20 cellular contexts compared by ENCODE assay signal in genomic region chr7:33773053-33773452, GRCh38.
DNase-seq lines count a peak whose midpoint lies in the region; ATAC-seq and TF ChIP-seq lines count a peak whose summit lies in the region.
"Had no signal": no experiment of that assay in that cellular context is flagged by ENCODE, and none has a peak within 500 bp of the region (broad histone marks: within the 10 kb centered on the region; RNA-seq: fewer than 3 reads in every experiment).

No MANE protein-coding gene starts in this region.

- no peaks in the 10 kb centered on the region for H3K36me3 Mint-ChIP-seq in activated T-helper 17 cell treated with anti-CD3 and anti-CD28 coated beads, Interleukin-2, amount 50 U/mL, for 72 hours (ENCODE audit: low read depth)

- H3K4me3 Mint-ChIP-seq in activated T-helper 17 cell treated with anti-CD3 and anti-CD28 coated beads, Interleukin-2, amount 50 U/mL, for 72 hours = no peak overlapping the region
- H3K4me3 Mint-ChIP-seq: activated CD4-positive, alpha-beta T cell treated with anti-CD3 and anti-CD28 coated beads, Interleukin-2, amount 10 ng/mL, durations not matched to agents 24 days and 14 days; B cell; effector memory CD8-positive, alpha-beta T cell had no signal

- H3K27ac ChIP-seq in GM23248 = peak overlapping the region; percentile 58
- H3K27ac ChIP-seq in sigmoid colon = no peak overlapping the region
- H3K27ac ChIP-seq: cardiac muscle cell, heart right ventricle, Peyer's patch had no signal

- H4K20me1 ChIP-seq in GM23248 (ENCODE audit: insufficient read depth) = no peaks in the 10 kb centered on the region

- H3K9me2 ChIP-seq in GM23248 (ENCODE audit: insufficient read depth) = peaks cover 6% of the 10 kb centered on the region; the same call in 1 of the 2 replicates

- H3K4me3 ChIP-seq in GM23248 (no peak overlapping the region), fibroblast of the aortic adventitia (ENCODE audit: low read depth, low read length) (no peak overlapping the region), sigmoid colon (no peak overlapping the region), MG63 (no peak overlapping the region)
- H3K4me3 ChIP-seq: cardiac muscle cell, heart right ventricle, Peyer's patch had no signal

- H3K27me3 ChIP-seq in GM23248 (replicated peaks; ENCODE audit: insufficient read depth) (no peaks in the 10 kb centered on the region), sigmoid colon (no peaks in the 10 kb centered on the region), MG63 (no peaks in the 10 kb centered on the region)
- H3K27me3 ChIP-seq: cardiac muscle cell, heart right ventricle, Peyer's patch had no signal

- H3K4me2 ChIP-seq in GM23248 (ENCODE audit: unreplicated experiment) = peak overlapping the region; percentile 47

- H3K4me1 Mint-ChIP-seq in activated T-helper 17 cell treated with anti-CD3 and anti-CD28 coated beads, Interleukin-2, amount 50 U/mL, for 72 hours = no peaks in the 10 kb centered on the region
- H3K4me1 Mint-ChIP-seq: activated CD4-positive, alpha-beta T cell treated with anti-CD3 and anti-CD28 coated beads, Interleukin-2, amount 10 ng/mL, durations not matched to agents 24 days and 14 days had no signal

- DNase-seq in AG08395 (ENCODE audit: low spot score) = peak; percentile 76
- DNase-seq in GM23248 = peak; percentile 88
- peak; percentile 77 for DNase-seq in fibroblast of the aortic adventitia (ENCODE audit: low read depth)
- no peak for DNase-seq in sigmoid colon
- no peak for DNase-seq in NCI-H2029 treated with DMSO at 0.1 percent for 48 hours (lab: John Stamatoyannopoulos, UW)
- no peak for DNase-seq in MG63
- DNase-seq: activated CD4-positive, alpha-beta T cell treated with anti-CD3 and anti-CD28 coated beads, Interleukin-2, amount 10 ng/mL, durations not matched to agents 24 days and 14 days; effector memory CD8-positive, alpha-beta T cell; heart right ventricle; Karpas-422; left cardiac atrium; NCI-H1694; NCI-H526; Peyer's patch; posterior cingulate gyrus had no signal

- H3K9ac ChIP-seq in GM23248 = peak overlapping the region; percentile 29

- intact Hi-C loops in sigmoid colon (cut with DNase I) = no loop called here

- TF ChIP-seq POLR2A in sigmoid colon (IDR thresholded peaks at IDR 0.05) = no peak

- peaks cover 10% of the 10 kb centered on the region for H3K4me1 ChIP-seq in GM23248 (ENCODE audit: insufficient read depth)
- no peaks in the 10 kb centered on the region for H3K4me1 ChIP-seq in sigmoid colon
- H3K4me1 ChIP-seq: Peyer's patch had no signal

- H3K9me3 ChIP-seq in GM23248 (ENCODE audit: low read depth) (no peaks in the 10 kb centered on the region), sigmoid colon (no peaks in the 10 kb centered on the region), MG63 (no peaks in the 10 kb centered on the region)
- H3K9me3 ChIP-seq: heart right ventricle, Peyer's patch had no signal

- H3K27ac Mint-ChIP-seq in activated T-helper 17 cell treated with anti-CD3 and anti-CD28 coated beads, Interleukin-2, amount 50 U/mL, for 72 hours = peak overlapping the region; percentile 2
- H3K27ac Mint-ChIP-seq: activated CD4-positive, alpha-beta T cell treated with anti-CD3 and anti-CD28 coated beads, Interleukin-2, amount 10 ng/mL, durations not matched to agents 24 days and 14 days; activated T-helper 2 cell treated with anti-CD3 and anti-CD28 coated beads, Interferon-gamma antibody, Interleukin-2, Interleukin-4, amounts not matched to agents 10 μg/mL and 5 μg/mL and 100 μg/mL, durations not matched to agents 14 hours and 24 hours and 36 hours; B cell; effector memory CD8-positive, alpha-beta T cell had no signal

- no peak for TF ChIP-seq EP300 in sigmoid colon (IDR thresholded peaks at IDR 0.05)

- H2AFZ ChIP-seq in GM23248 = no peak overlapping the region

- H3K9me3 Mint-ChIP-seq in activated T-helper 17 cell treated with anti-CD3 and anti-CD28 coated beads, Interleukin-2, amount 50 U/mL, for 72 hours = no peaks in the 10 kb centered on the region
- H3K9me3 Mint-ChIP-seq: activated T-helper 2 cell treated with anti-CD3 and anti-CD28 coated beads, Interferon-gamma antibody, Interleukin-2, Interleukin-4, amounts not matched to agents 10 μg/mL and 5 μg/mL and 100 μg/mL, durations not matched to agents 14 hours and 24 hours and 36 hours; effector memory CD8-positive, alpha-beta T cell had no signal

- no peaks in the 10 kb centered on the region for H3K27me3 Mint-ChIP-seq in activated T-helper 17 cell treated with anti-CD3 and anti-CD28 coated beads, Interleukin-2, amount 50 U/mL, for 72 hours
- H3K27me3 Mint-ChIP-seq: activated CD4-positive, alpha-beta T cell treated with anti-CD3 and anti-CD28 coated beads, Interleukin-2, amount 10 ng/mL, durations not matched to agents 24 days and 14 days; effector memory CD8-positive, alpha-beta T cell had no signal

- H3K79me2 ChIP-seq in GM23248 (ENCODE audit: insufficient read depth) = no peaks in the 10 kb centered on the region

- H3K36me3 ChIP-seq in GM23248 (ENCODE audit: low read depth) (no peaks in the 10 kb centered on the region), sigmoid colon (no peaks in the 10 kb centered on the region), MG63 (no peaks in the 10 kb centered on the region)
- H3K36me3 ChIP-seq: cardiac muscle cell, heart right ventricle, Peyer's patch had no signal

- TF ChIP-seq CTCF in fibroblast of the aortic adventitia (IDR thresholded peaks at IDR 0.05; ENCODE audit: insufficient read depth, low read length) (no peak), sigmoid colon (IDR thresholded peaks at IDR 0.05) (no peak)

- peaks cover 22% of the 10 kb centered on the region for H3F3A ChIP-seq in GM23248 (ENCODE audit: insufficient read depth)

- in situ Hi-C loops in GM23248 (cut with MboI) = no loop called here

- ATAC-seq in activated T-helper 17 cell treated with anti-CD3 and anti-CD28 coated beads, Interleukin-2, amount 50 U/mL, for 72 hours (replicated peaks) = peak; percentile 86
- no peak for ATAC-seq in HG03571 (IDR thresholded peaks at IDR 0.05; ENCODE audit: unreplicated experiment)
- ATAC-seq: effector memory CD8-positive, alpha-beta T cell; heart right ventricle; left cardiac atrium had no signal

Comparison
In these comparisons a context has a peak if more than half of its experiments do, and no peak if none do; other contexts are left out.
1. DNase-seq: peak in AG08395 (single experiment), GM23248 (single experiment) and fibroblast of the aortic adventitia (single experiment); none in sigmoid colon (single experiment), NCI-H2029 treated with DMSO at 0.1 percent for 48 hours (single experiment) and MG63 (single experiment).